27 cellular contexts compared by ENCODE assay signal in the genomic region with DNA sequence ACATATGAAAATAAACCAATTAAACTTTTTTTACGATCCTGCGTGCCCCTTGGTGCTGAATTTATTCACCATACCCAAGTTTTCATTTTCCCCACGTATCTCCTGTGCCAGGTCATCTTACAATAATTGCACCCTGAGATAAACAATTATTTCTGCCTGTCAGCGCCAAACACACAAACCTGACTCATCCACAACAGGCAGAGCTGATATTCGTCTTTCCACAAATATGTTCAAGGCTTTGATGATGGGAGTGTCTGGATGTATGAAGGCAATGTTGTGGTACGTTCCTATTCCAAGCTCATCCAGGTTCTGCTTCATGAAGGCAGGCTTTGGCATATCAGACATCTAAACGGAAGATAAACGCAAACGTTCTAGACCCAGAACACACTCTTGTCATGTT. TPM values are rescaled to one million over a fixed set of nuclear protein-coding genes. Genes with fewer than 3 reads are reported as not detected.
DNase-seq lines count a peak whose midpoint lies in the region; ATAC-seq and TF ChIP-seq lines count a peak whose summit lies in the region.
"Had no signal": no experiment of that assay in that cellular context is flagged by ENCODE, and none has a peak within 500 bp of the region (broad histone marks: within the 10 kb centered on the region; RNA-seq: fewer than 3 reads in every experiment).

No MANE protein-coding gene starts in this region.

- no peak overlapping the region for H3K4ac ChIP-seq in IMR-90 (ENCODE audit: low read depth, low read length)

- peaks cover 0 to 6% of the 10 kb centered on the region in 2 experiments; a peak in 2 of 4 replicates for H3K79me1 ChIP-seq in IMR-90 (ENCODE audit: low read depth in 1 of 2, low read length in 2 of 2)

- peaks cover 15% of the 10 kb centered on the region for H3K36me3 ChIP-seq in IMR-90 (ENCODE audit: control insufficient read depth, insufficient read depth, low read length)

- H3K9ac ChIP-seq in IMR-90 (ENCODE audit: low read depth, low read length), result no peak overlapping the region
- H3K9ac ChIP-seq: BLaER1 treated with 17β-estradiol and CSF1 and Interleukin-3, amounts not matched to agents 10 nM and 100 nM had no signal

- no peak overlapping the region for H2AK9ac ChIP-seq in IMR-90 (replicated peaks; ENCODE audit: low read depth, low read length, poor library complexity)

- no peak overlapping the region for H3K27ac ChIP-seq in IMR-90 (ENCODE audit: insufficient read depth, low read length)
- H3K27ac ChIP-seq: BLaER1 treated with 17β-estradiol and CSF1 and Interleukin-3, amounts not matched to agents 10 nM and 100 nM; RWPE1; SK-N-MC; tibial artery had no signal

- peak overlapping the region; percentile 8 for H2BK5ac ChIP-seq in IMR-90 (ENCODE audit: low read depth, low read length, poor library complexity, severe bottlenecking)

- no peak overlapping the region for H2BK15ac ChIP-seq in IMR-90 (ENCODE audit: low read depth, low read length)

- no peak overlapping the region for H4K91ac ChIP-seq in IMR-90 (ENCODE audit: insufficient read depth, low read depth, low read length)

- peaks cover 4% of the 10 kb centered on the region for H3K4me1 ChIP-seq in IMR-90 (ENCODE audit: control insufficient read depth, insufficient read depth, low read length)
- H3K4me1 ChIP-seq: ascending aorta had no signal

- no peaks in the 10 kb centered on the region for H4K20me1 ChIP-seq in IMR-90 (ENCODE audit: insufficient read depth, low read length)
- H4K20me1 ChIP-seq: BLaER1 treated with 17β-estradiol and CSF1 and Interleukin-3, amounts not matched to agents 10 nM and 100 nM had no signal

- no peak for TF ChIP-seq CTCF in IMR-90 (conservative IDR thresholded peaks at IDR 0.05; ENCODE audit: low read depth, low read length)

- in situ Hi-C loops in IMR-90 (cut with MboI; ENCODE audit: low sequenced_read_pairs), result no loop called here

- H2BK20ac ChIP-seq in IMR-90 (ENCODE audit: low read depth, low read length), result no peak overlapping the region

- peak overlapping the region; percentile 49; the same call in 1 of the 2 replicates for H2AK5ac ChIP-seq in IMR-90 (ENCODE audit: low read depth, low read length)

- H3K18ac ChIP-seq in IMR-90 (ENCODE audit: low read depth, low read length), result no peak overlapping the region

- DNase-seq in AG20443 (ENCODE audit: low spot score), result peak; percentile 28
- DNase-seq in IMR-90, result peak; percentile 41
- DNase-seq in amniotic epithelial cell (ENCODE audit: low read depth), result peak; percentile 88
- peak; percentile 80 for DNase-seq in iris pigment epithelial cell (ENCODE audit: low read depth)
- no peak for DNase-seq in NCI-H146 (lab: John Stamatoyannopoulos, UW)
- no peak for DNase-seq in stimulated activated CD4-positive, alpha-beta T cell treated with anti-CD3 and anti-CD28 coated beads, Interleukin-2, amount 100 ng/mL, for 48 hours
- no peak for DNase-seq in superior temporal gyrus (ENCODE audit: extremely low spot score)
- no peak for DNase-seq in amygdala (lab: John Stamatoyannopoulos, UW)
- DNase-seq: activated CD8-positive, alpha-beta T cell treated with anti-CD3 and anti-CD28 coated beads, Interleukin-2, amount 10 ng/mL, durations not matched to agents 7 days and 5 days; activated T-cell treated with anti-CD3 and anti-CD28 coated beads for 4 hours; Calu3; DMS79 treated with DMSO at 0.1 percent for 48 hours; dorsolateral prefrontal cortex; glutamatergic neuron; GOT3; islet precursor cell; MM.1S; NCI-H2081; NCI-H345; NCI-H748 treated with DMSO at 0.1 percent for 48 hours; stomach; T-helper 2 cell; tibial artery had no signal

- H3K23ac ChIP-seq in IMR-90 (ENCODE audit: low read depth, low read length), result no peak overlapping the region

- no peak overlapping the region for H3K56ac ChIP-seq in IMR-90 (ENCODE audit: extremely low read depth, insufficient read depth, low read length)

- H3K9me3 ChIP-seq in IMR-90 (ENCODE audit: control insufficient read depth, insufficient read depth, low read length), result no peaks in the 10 kb centered on the region
- H3K9me3 ChIP-seq: ascending aorta; BLaER1 treated with 17β-estradiol and CSF1 and Interleukin-3, amounts not matched to agents 10 nM and 100 nM; stomach; tibial artery had no signal

- no peak for TF ChIP-seq POLR2A in IMR-90 (IDR thresholded peaks at IDR 0.05; ENCODE audit: low read depth, low read length)

- dilution Hi-C loops in IMR-90 (cut with HindIII; ENCODE audit: low sequenced_read_pairs, unreplicated experiment), result no loop called here

- H4K8ac ChIP-seq in IMR-90 (ENCODE audit: low read depth in 2 of 2, low read length in 2 of 2), result no peak overlapping the region

- CTCF ChIA-PET in IMR-90 (lab: Yijun Ruan, JAX), result no interaction called here

- no peak for TF ChIP-seq RAD21 in IMR-90 (IDR thresholded peaks at IDR 0.05; ENCODE audit: low read length)

- no peak overlapping the region for H2BK120ac ChIP-seq in IMR-90 (ENCODE audit: low read depth, low read length)

- no peaks in the 10 kb centered on the region for H3K27me3 ChIP-seq in IMR-90 (ENCODE audit: control insufficient read depth, insufficient read depth, low read length)
- H3K27me3 ChIP-seq: ascending aorta; BLaER1 treated with 17β-estradiol and CSF1 and Interleukin-3, amounts not matched to agents 10 nM and 100 nM; dorsolateral prefrontal cortex; stomach; tibial artery had no signal

- intact Hi-C loops in IMR-90 (cut with micrococcal nuclease), result no loop called here

- no peak overlapping the region for H3K4me2 ChIP-seq in IMR-90 (ENCODE audit: low read depth, low read length)
- H3K4me2 ChIP-seq: BLaER1 treated with 17β-estradiol and CSF1 and Interleukin-3, amounts not matched to agents 10 nM and 100 nM had no signal

- no peak overlapping the region for H4K5ac ChIP-seq in IMR-90 (ENCODE audit: low read depth, low read length)

- 69% methylated on average over 2 of the region's 9 CpGs; no CpG with 5 or more reads in 1 of the 2 experiments for WGBS in IMR-90 (ENCODE audit: extremely low coverage in 2 of 2, insufficient read length in 1 of 2), 2 experiments

- POLR2A ChIA-PET in IMR-90 (lab: Charles Lee; ENCODE audit: unreplicated experiment), result no interaction called here

- no peak overlapping the region for H3K14ac ChIP-seq in IMR-90 (replicated peaks; ENCODE audit: low read depth, low read length)

- BruUV-seq in IMR-90 (replicated peaks; lab: Mats Ljungman, UMichigan), result no TSS peak

- H2AFZ ChIP-seq in IMR-90 (replicated peaks; ENCODE audit: low read length, poor library complexity), result no peak overlapping the region

- ATAC-seq in IMR-90 (ENCODE audit: low read depth), result no peak
- ATAC-seq: activated CD8-positive, alpha-beta T cell treated with anti-CD3 and anti-CD28 coated beads, Interleukin-2, amount 10 ng/mL, durations not matched to agents 7 days and 5 days had no signal

- peaks cover 3% of the 10 kb centered on the region; the same call in 1 of the 2 replicates for H3K9me1 ChIP-seq in IMR-90 (ENCODE audit: insufficient read depth, low read length)

- H3K4me3 ChIP-seq in IMR-90 (ENCODE audit: insufficient read depth, low read depth, low read length), result no peak overlapping the region
- H3K4me3 ChIP-seq: ascending aorta; BLaER1 treated with 17β-estradiol and CSF1 and Interleukin-3, amounts not matched to agents 10 nM and 100 nM; dorsolateral prefrontal cortex; SK-N-MC; stomach; tibial artery had no signal

TF ChIP-seq in IMR-90, 13 proteins besides CTCF, POLR2A, EP300 and RAD21:
- TF ChIP-seq MAZ (IDR thresholded peaks at IDR 0.05; ENCODE audit: borderline replicate concordance, low read depth, low read length), result no peak
TF ChIP-seq in IMR-90: peak in this region for 0.

RNA-seq across cellular contexts. Expression of a gene that starts 45.8 kb away (rescaled TPM):
- 19.7 and 45.5 TPM in 2 replicates for total RNA-seq in IMR-90 (2012; rRNA removed)
- 56.8 and 67.2 TPM in 2 replicates for polyA plus RNA-seq in IMR-90 (2012; rRNA removed)
- 67.9 and 82.1 TPM in 2 replicates for polyA plus RNA-seq in IMR-90 (2012; cell fraction: cytosol; rRNA removed)
- 15.7 and 32.1 TPM in 2 replicates for polyA plus RNA-seq in IMR-90 (2012; cell fraction: nucleus; rRNA removed; ENCODE audit: low replicate concordance)

Comparison
In these comparisons a context has a peak if more than half of its experiments do, and no peak if none do; other contexts are left out.
1. DNase-seq: peak in AG20443 (single experiment), IMR-90 (single experiment), amniotic epithelial cell (single experiment) and iris pigment epithelial cell (single experiment); none in NCI-H146 (single experiment), stimulated activated CD4-positive, alpha-beta T cell treated with anti-CD3 and anti-CD28 coated beads, Interleukin-2, amount 100 ng/mL, for 48 hours (0 of 2), superior temporal gyrus (single experiment) and amygdala (0 of 56).